ENCODE assay signal across 8 cellular contexts in the genomic region with DNA sequence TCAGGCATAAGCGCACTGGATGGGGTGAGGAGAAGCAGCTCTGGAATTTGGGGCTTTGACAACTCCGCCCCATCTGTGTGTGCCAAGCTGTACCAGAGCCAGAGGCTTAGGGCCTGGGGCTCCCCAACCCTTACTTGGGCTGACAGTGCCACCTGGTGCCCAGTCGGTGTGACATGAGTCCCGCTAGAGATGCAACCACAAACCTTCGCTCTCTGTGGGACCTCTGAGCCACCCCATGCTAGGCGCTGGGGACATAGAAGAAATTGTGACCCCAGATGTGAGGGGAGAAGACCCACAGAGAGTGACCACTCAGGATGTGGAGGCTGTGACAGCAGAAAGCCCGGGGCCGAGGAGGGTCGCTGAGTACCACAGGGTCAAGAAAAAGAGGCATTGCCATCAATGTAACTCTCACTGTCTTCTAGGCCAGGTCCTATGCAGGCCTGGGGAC. TPM values are rescaled to one million over a fixed set of nuclear protein-coding genes. Genes with fewer than 3 reads are reported as not detected.
DNase-seq lines count a peak whose midpoint lies in the region; ATAC-seq, FAIRE-seq and TF ChIP-seq lines count a peak whose summit lies in the region.

No MANE protein-coding gene starts in this region.

- no peaks in the 10 kb centered on the region for H3K36me3 Mint-ChIP-seq in naive B cell

- 28% methylated on average over 8 of the region's 9 CpGs for WGBS in A549 (ENCODE audit: missing lambda C conversion rate)

- POLR2A ChIA-PET in A549 (lab: Yijun Ruan, JAX), result no interaction called here

- H3K4me1 Mint-ChIP-seq in naive B cell, result peaks cover 36 to 46% (median 45%) of the 10 kb centered on the region in 3 donors

- no peak for TF ChIP-seq POLR2A in A549 (IDR thresholded peaks at IDR 0.05; ENCODE audit: low read length)

- H3K4me1 ChIP-seq in A549, result no peaks in the 10 kb centered on the region

- no peaks in the 10 kb centered on the region for H3K9me3 Mint-ChIP-seq in naive B cell

- TF ChIP-seq CTCF in A549 (IDR thresholded peaks at IDR 0.05), result peak; percentile 84

- no peaks in the 10 kb centered on the region for H3K9me3 ChIP-seq in A549

- FAIRE-seq in A549 (lab: Jason Lieb, UNC), result no peak

- CTCF ChIA-PET in A549 (lab: Yijun Ruan, JAX), result interaction anchor here (0.6 to 14.3 kb wide), 79 partner anchors 9 to 627 kb away, joined by 3 to 339 read pairs (median 4); a partner anchor contains a TSS

- H3K27ac ChIP-seq in A549, result no peak overlapping the region
- H3K27ac ChIP-seq in epithelial cell of prostate, result peak overlapping the region; percentile 59

- DNase-seq in A549 (ENCODE audit: low read depth in 1 of 2, low spot score in 1 of 2) (peak; percentile 70 to 91), NOMO-1 treated with dmso at 0.1 percent for 144 hours (lab: John Stamatoyannopoulos, UW; ENCODE audit: unreplicated experiment) (peak; percentile 68), epithelial cell of prostate (ENCODE audit: low read depth, low spot score) (no peak), naive B cell (peak; percentile 80)
- DNase-seq in activated CD8-positive, alpha-beta memory T cell treated with anti-CD3 and anti-CD28 coated beads, Interleukin-2, amount 50 U/mL, for 24 hours (ENCODE audit: extremely low read depth), result peak; percentile 40
- peak; percentile 52 to 53 for DNase-seq in stimulated activated CD8-positive, alpha-beta memory T cell treated with anti-CD3 and anti-CD28 coated beads, Interleukin-7, amount 100 ng/mL, for 1 hour (ENCODE audit: low read depth in 2 of 2)

- peak; percentile 96 to 97 for TF ChIP-seq RAD21 in A549 (conservative IDR thresholded peaks at IDR 0.05 in 1 of 2, IDR thresholded peaks at IDR 0.05 in 1 of 2)

- H3K4me3 ChIP-seq in A549, result no peak overlapping the region

- H3K4me2 ChIP-seq in A549, result no peak overlapping the region

- peak; percentile 95 to 96 for ATAC-seq in A549
- peak; percentile 76 for ATAC-seq in GM18498 (IDR thresholded peaks at IDR 0.05; ENCODE audit: unreplicated experiment)
- ATAC-seq in HG03378 (IDR thresholded peaks at IDR 0.05; ENCODE audit: unreplicated experiment), result peak; percentile 54
- peak; percentile 99 to 100 for ATAC-seq in naive B cell (ENCODE audit: low read depth in 2 of 2)

- H3K27me3 Mint-ChIP-seq in naive B cell, result no peaks in the 10 kb centered on the region

- TF ChIP-seq EP300 in A549 (IDR thresholded peaks at IDR 0.05), result no peak

- H3K27ac Mint-ChIP-seq in naive B cell, result peak overlapping the region in 4 of 6 donors; percentile 65 to 94 (median 86)

- peak overlapping the region in 6 of 8 donors; percentile 10 to 82 (median 68) for H3K4me3 Mint-ChIP-seq in naive B cell

TF ChIP-seq in A549, 52 proteins besides CTCF, POLR2A, EP300 and RAD21:
- TF ChIP-seq MAFK (IDR thresholded peaks at IDR 0.05; ENCODE audit: partially characterized antibody) (no peak), CHD2 (IDR thresholded peaks at IDR 0.05; ENCODE audit: low read length, partially characterized antibody) (no peak), SMC3 (IDR thresholded peaks at IDR 0.05) (peak; percentile 97), JUN (IDR thresholded peaks at IDR 0.05) (no peak)

RNA-seq across cellular contexts. Expression of a gene that starts 36.0 kb away (rescaled TPM):
- 15.0 and 19.0 TPM in 2 replicates for polyA plus RNA-seq in A549 (2011; rRNA removed)
- 6.6 and 7.7 TPM in 2 replicates for polyA plus RNA-seq in A549 (2012; cell fraction: cytosol; rRNA removed)
- polyA plus RNA-seq in A549 (2012; cell fraction: nucleus; rRNA removed), result 7.0 and 9.3 TPM in 2 replicates
- polyA plus RNA-seq in A549 (2017; fragmentation: RNase III; extraction: RNeasy Plus Mini Kit Qiagen cat#74134 plus additional on column Dnase treatment), result 9.4 to 10.5 TPM (median 10.5 TPM) in 3 replicates
- polyA minus RNA-seq in A549 (2011; rRNA and poly(A)+ RNA removed), result 8.8 and 9.8 TPM in 2 replicates
- 100 to 1,000 TPM in 3 of 6 donors, 10 to 100 TPM in 3; 43.0 to 134 (median 104) TPM for polyA plus RNA-seq in naive B cell (ENCODE audit: low read depth in 6 of 6)

RNA-seq across cellular contexts. Expression of a gene that starts 40.0 kb away (rescaled TPM):
- polyA plus RNA-seq in A549 (2011; rRNA removed), result 3.7 and 5.2 TPM in 2 replicates
- 7.6 and 11.4 TPM in 2 replicates for polyA plus RNA-seq in A549 (2012; cell fraction: cytosol; rRNA removed)
- 10.3 and 15.5 TPM in 2 replicates for polyA plus RNA-seq in A549 (2012; cell fraction: nucleus; rRNA removed)
- polyA plus RNA-seq in A549 (2017; fragmentation: RNase III; extraction: RNeasy Plus Mini Kit Qiagen cat#74134 plus additional on column Dnase treatment), result 6.1 to 6.4 TPM (median 6.4 TPM) in 3 replicates
- 6.8 and 8.8 TPM in 2 replicates for polyA minus RNA-seq in A549 (2011; rRNA and poly(A)+ RNA removed)
- under 1 TPM in 1 of 6 donors, not detected in 5; 0.18 TPM for polyA plus RNA-seq in naive B cell (ENCODE audit: low read depth in 6 of 6)
